In the genomic region with DNA sequence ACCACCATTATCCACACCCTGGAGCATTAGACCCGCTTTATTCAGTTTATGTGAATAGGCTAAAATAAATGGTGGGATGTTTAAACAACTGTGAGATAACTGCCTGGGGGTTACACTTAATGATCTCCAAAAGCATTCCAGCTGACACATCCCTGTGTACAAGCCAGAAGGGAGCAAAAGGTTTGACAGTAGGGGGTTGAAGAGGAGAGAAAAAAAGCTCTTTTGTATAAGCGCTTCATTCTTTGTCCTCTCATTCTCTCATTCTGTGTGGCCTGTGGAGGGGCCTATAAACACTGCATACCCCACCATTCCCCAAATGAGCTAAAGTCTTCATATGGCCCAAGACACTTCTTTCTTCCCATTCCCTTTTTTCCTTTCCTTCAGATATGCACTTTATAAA, we compare ENCODE assay signal across 25 cellular contexts. TPM values are rescaled to one million over a fixed set of nuclear protein-coding genes. Genes with fewer than 3 reads are reported as not detected.
DNase-seq lines count a peak whose midpoint lies in the region; ATAC-seq and TF ChIP-seq lines count a peak whose summit lies in the region.
"Had no signal": no experiment of that assay in that cellular context is flagged by ENCODE, and none has a peak within 500 bp of the region (broad histone marks: within the 10 kb centered on the region; RNA-seq: fewer than 3 reads in every experiment).

No MANE protein-coding gene starts in this region.

- intact Hi-C loops in A673 (cut with micrococcal nuclease; ENCODE audit: unreplicated experiment) = no loop called here

- no peak overlapping the region for H3K4me3 ChIP-seq in A673 (ENCODE audit: low read depth, low read length, poor library complexity, severe bottlenecking)
- H3K4me3 ChIP-seq in SJCRH30 = no peak overlapping the region
- no peak overlapping the region for H3K4me3 ChIP-seq in MM.1S (ENCODE audit: low read length)
- H3K4me3 ChIP-seq: BLaER1, transverse colon had no signal

- H2AFZ ChIP-seq in MM.1S (ENCODE audit: low read length) = no peak overlapping the region
- H2AFZ ChIP-seq: parathyroid adenoma had no signal

- TF ChIP-seq CTCF in A673 (conservative IDR thresholded peaks at IDR 0.05; ENCODE audit: low read depth, low read length) = no peak
- TF ChIP-seq CTCF in MM.1S (IDR thresholded peaks at IDR 0.05; ENCODE audit: low read length) = no peak

- H3K27ac ChIP-seq in A673 (ENCODE audit: low read depth, low read length, poor library complexity, severe bottlenecking) = no peak overlapping the region
- H3K27ac ChIP-seq in SJCRH30 = peak overlapping the region; percentile 29
- H3K27ac ChIP-seq in MM.1S (ENCODE audit: low read length) = no peak overlapping the region
- H3K27ac ChIP-seq: BLaER1, parathyroid adenoma, transverse colon had no signal

- no peaks in the 10 kb centered on the region for H3K9me2 ChIP-seq in MM.1S (replicated peaks; ENCODE audit: insufficient read depth, low read length)

- H3K4me2 ChIP-seq in MM.1S (ENCODE audit: low read depth, low read length) = no peak overlapping the region
- H3K4me2 ChIP-seq: BLaER1 had no signal

- H3K9me3 ChIP-seq in A673 (ENCODE audit: low read depth, low read length, poor library complexity, severe bottlenecking) (peaks cover 12% of the 10 kb centered on the region), SJCRH30 (replicated peaks) (no peaks in the 10 kb centered on the region), MM.1S (replicated peaks; ENCODE audit: insufficient read depth, low read length) (no peaks in the 10 kb centered on the region)
- H3K9me3 ChIP-seq: BLaER1 had no signal

- H3K4me1 ChIP-seq in A673 (ENCODE audit: insufficient read depth, low read length, poor library complexity, severe bottlenecking) (peaks cover 14% of the 10 kb centered on the region), SJCRH30 (peaks cover 15% of the 10 kb centered on the region), MM.1S (ENCODE audit: low read length) (no peaks in the 10 kb centered on the region)
- H3K4me1 ChIP-seq: BLaER1, parathyroid adenoma had no signal

- POLR2A ChIA-PET in A673 (lab: Charles Lee; ENCODE audit: low non-redundant PET) = interaction anchor here (0.6 kb wide), 1 partner anchor 17 kb away, joined by 9 read pairs; no protein-coding TSS in a partner anchor

- H3K27me3 ChIP-seq in A673 (replicated peaks; ENCODE audit: insufficient read depth, low read depth, low read length, poor library complexity) (no peaks in the 10 kb centered on the region), SJCRH30 (no peaks in the 10 kb centered on the region), MM.1S (replicated peaks; ENCODE audit: insufficient read depth, low read length) (no peaks in the 10 kb centered on the region)
- H3K27me3 ChIP-seq: BLaER1, transverse colon had no signal

- no peak overlapping the region for H3K9ac ChIP-seq in MM.1S (ENCODE audit: low read length)
- H3K9ac ChIP-seq: BLaER1, parathyroid adenoma had no signal

- no peaks in the 10 kb centered on the region for H3K79me2 ChIP-seq in MM.1S (ENCODE audit: low read length)
- H3K79me2 ChIP-seq: parathyroid adenoma had no signal

- no TSS peak for BruUV-seq in A673 (replicated peaks; lab: Mats Ljungman, UMichigan)

- DNase-seq in A673 (ENCODE audit: low spot score) (peak; percentile 54), NCI-H146 treated with DMSO at 0.1 percent for 48 hours (lab: John Stamatoyannopoulos, UW; ENCODE audit: unreplicated experiment) (peak; percentile 98), SJCRH30 (peak; percentile 62 to 85), iPS-NIHi11 (ENCODE audit: low spot score) (peak; percentile 15), MM.1S (no peak)
- DNase-seq: activated B cell treated with CpG ODN at 0.5 μM for 24 hours; activated naive CD4-positive, alpha-beta T cell treated with anti-CD3 and anti-CD28 coated beads for 36 hours; activated T-cell treated with anti-CD3 and anti-CD28 coated beads, Interleukin-2, amount 50 U/mL, for 4 hours; aorta; GDM1; head of caudate nucleus; mammary epithelial cell; naive B cell; NCI-H2029; NCI-H524 treated with DMSO at 0.1 percent for 48 hours; SIG-M5; transverse colon had no signal

- H3K36me3 ChIP-seq in A673 (ENCODE audit: insufficient read depth, low read length, poor library complexity, severe bottlenecking) (no peaks in the 10 kb centered on the region), SJCRH30 (no peaks in the 10 kb centered on the region), MM.1S (replicated peaks; ENCODE audit: insufficient read depth, low read length) (no peaks in the 10 kb centered on the region)
- H3K36me3 ChIP-seq: BLaER1, transverse colon had no signal

- H3F3A ChIP-seq in MM.1S (ENCODE audit: insufficient read depth, low read length) = no peaks in the 10 kb centered on the region

- ATAC-seq in GM21526 (IDR thresholded peaks at IDR 0.05; ENCODE audit: low FRiP score, unreplicated experiment) (no peak), HG03571 (IDR thresholded peaks at IDR 0.05; ENCODE audit: unreplicated experiment) (no peak), GM19328 (IDR thresholded peaks at IDR 0.05; ENCODE audit: unreplicated experiment) (no peak)
- ATAC-seq: activated T-cell treated with anti-CD3 and anti-CD28 coated beads, Interleukin-2, amount 50 U/mL, for 4 hours; HCT116 had no signal

- H4K20me1 ChIP-seq in MM.1S (ENCODE audit: insufficient read depth, low read length) = no peaks in the 10 kb centered on the region
- H4K20me1 ChIP-seq: BLaER1 had no signal

- CTCF ChIA-PET in A673 (lab: Charles Lee) = no interaction called here

RNA-seq across cellular contexts. Expression of a gene that starts 30.8 kb away (rescaled TPM):
- total RNA-seq in A673 (2021) = 49.0 and 51.6 TPM in 2 replicates
- total RNA-seq in SJCRH30 (2014; rRNA removed; shearing (Covaris generic)) = 1.2 and 1.6 TPM in 2 replicates
- total RNA-seq: A172; activated B cell treated with CpG ODN at 0.5 μM for 24 hours; activated naive CD4-positive, alpha-beta T cell treated with anti-CD3 and anti-CD28 coated beads for 36 hours; activated T-cell treated with anti-CD3 and anti-CD28 coated beads, Interleukin-2, amount 50 U/mL, for 4 hours; T-helper 2 cell treated with Interferon-gamma antibody and Interleukin-4, amounts not matched to agents 100 ng/mL and 5 ng/mL, for 36 hours had no signal

Comparison
In these comparisons a context has a peak if more than half of its experiments do, and no peak if none do; other contexts are left out.
1. RNA of a gene that starts 30.8 kb away (total RNA-seq): 49.0 to 51.6 TPM in A673; 1.2 to 1.6 TPM in SJCRH30; every median in the first group is over 10 times any median in the second.